ENCODE assay signal across 9 cellular contexts in the genomic region with DNA sequence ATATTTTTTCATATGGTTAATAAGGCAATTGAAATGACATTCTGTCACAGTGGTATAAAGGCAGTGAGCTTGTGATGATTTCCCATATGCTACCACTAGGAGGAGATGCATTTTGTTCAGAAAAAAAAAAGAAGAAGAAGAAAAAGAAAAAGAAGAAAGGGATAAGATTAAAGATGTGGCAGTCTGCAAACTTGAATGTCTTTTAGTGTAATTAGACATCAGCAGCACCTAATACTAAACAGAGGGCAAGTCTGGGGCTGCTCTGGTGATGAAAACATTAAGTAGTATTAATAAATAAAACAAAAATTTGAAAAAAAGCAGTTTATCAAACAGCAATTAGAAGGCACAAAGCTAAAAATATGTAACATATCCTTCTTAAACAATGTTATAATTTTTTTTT.
A peak's percentile ranks its signal among the peaks of the same experiment; 100 is the strongest.
DNase-seq lines count a peak whose midpoint lies in the region; ATAC-seq, FAIRE-seq and TF ChIP-seq lines count a peak whose summit lies in the region.
"Had no signal": no experiment of that assay in that cellular context is flagged by ENCODE, and none has a peak within 500 bp of the region (broad histone marks: within the 10 kb centered on the region; RNA-seq: fewer than 3 reads in every experiment).

No MANE protein-coding gene starts in this region.

- no peak overlapping the region for H3K4me2 ChIP-seq in OCI-LY1 (ENCODE audit: low read length)
- no peak overlapping the region for H3K4me2 ChIP-seq in endothelial cell of umbilical vein (ENCODE audit: insufficient read depth, low read length)

- no peaks in the 10 kb centered on the region for H3K9me3 Mint-ChIP-seq in type B pancreatic cell
- H3K9me3 Mint-ChIP-seq in activated naive CD8-positive, alpha-beta T cell treated with anti-CD3 and anti-CD28 coated beads for 36 hours, result peaks cover 2% of the 10 kb centered on the region

- H2AFZ ChIP-seq in OCI-LY1 (ENCODE audit: low read length), result no peak overlapping the region
- no peak overlapping the region for H2AFZ ChIP-seq in endothelial cell of umbilical vein (ENCODE audit: low read depth, low read length)

- H3K27ac ChIP-seq in OCI-LY1 (ENCODE audit: low read depth, low read length, poor library complexity, severe bottlenecking), result no peak overlapping the region
- H3K27ac ChIP-seq in endothelial cell of umbilical vein (ENCODE audit: insufficient read depth, low read depth, low read length), result no peak overlapping the region

- no peak overlapping the region for H3K27ac Mint-ChIP-seq in type B pancreatic cell
- H3K27ac Mint-ChIP-seq in activated naive CD8-positive, alpha-beta T cell treated with anti-CD3 and anti-CD28 coated beads for 36 hours, result no peak overlapping the region
- H3K27ac Mint-ChIP-seq: CD4-positive, CD25-positive, alpha-beta regulatory T cell had no signal

- H3K4me3 ChIP-seq in OCI-LY1 (ENCODE audit: low read depth, low read length, poor library complexity, severe bottlenecking), result no peak overlapping the region
- no peak overlapping the region for H3K4me3 ChIP-seq in endothelial cell of umbilical vein (replicated peaks in 1 of 3; ENCODE audit: insufficient read depth in 1 of 3, low read depth in 1 of 3, low read length in 3 of 3)

- H3K9me2 ChIP-seq in OCI-LY1 (ENCODE audit: low read depth, low read length), result no peaks in the 10 kb centered on the region

- dilution Hi-C loops in endothelial cell of umbilical vein (cut with MboI; ENCODE audit: extremely low pct_ligation_motif_present, low sequenced_read_pairs), result no loop called here

- H3K27me3 Mint-ChIP-seq in type B pancreatic cell, result peaks cover 32% of the 10 kb centered on the region
- no peaks in the 10 kb centered on the region for H3K27me3 Mint-ChIP-seq in activated naive CD8-positive, alpha-beta T cell treated with anti-CD3 and anti-CD28 coated beads for 36 hours
- H3K27me3 Mint-ChIP-seq: CD4-positive, CD25-positive, alpha-beta regulatory T cell had no signal

- H3K36me3 Mint-ChIP-seq in type B pancreatic cell, result no peaks in the 10 kb centered on the region
- H3K36me3 Mint-ChIP-seq in activated naive CD8-positive, alpha-beta T cell treated with anti-CD3 and anti-CD28 coated beads for 36 hours, result no peaks in the 10 kb centered on the region
- H3K36me3 Mint-ChIP-seq: CD4-positive, CD25-positive, alpha-beta regulatory T cell had no signal

- H3K9me1 ChIP-seq in endothelial cell of umbilical vein (replicated peaks; ENCODE audit: control insufficient read depth, extremely low read depth, insufficient read depth, low read length), result peaks cover 2% of the 10 kb centered on the region

- no peak overlapping the region for H3K4me3 Mint-ChIP-seq in type B pancreatic cell
- no peak overlapping the region for H3K4me3 Mint-ChIP-seq in activated naive CD8-positive, alpha-beta T cell treated with anti-CD3 and anti-CD28 coated beads for 36 hours
- H3K4me3 Mint-ChIP-seq: CD4-positive, CD25-positive, alpha-beta regulatory T cell had no signal

- no peaks in the 10 kb centered on the region for H3F3A ChIP-seq in OCI-LY1 (ENCODE audit: insufficient read depth, low read length)

- H3K4me1 ChIP-seq in OCI-LY1 (ENCODE audit: insufficient read depth, low read length, severe bottlenecking), result no peaks in the 10 kb centered on the region
- no peaks in the 10 kb centered on the region for H3K4me1 ChIP-seq in endothelial cell of umbilical vein (ENCODE audit: control insufficient read depth, extremely low read depth, insufficient read depth, low read length)

- no peak overlapping the region for H3K9ac ChIP-seq in OCI-LY1 (ENCODE audit: low read length)
- H3K9ac ChIP-seq in endothelial cell of umbilical vein (replicated peaks; ENCODE audit: extremely low read depth, insufficient read depth, low read length), result no peak overlapping the region

- no peaks in the 10 kb centered on the region for H3K36me3 ChIP-seq in OCI-LY1 (ENCODE audit: insufficient read depth, low read length)
- H3K36me3 ChIP-seq in endothelial cell of umbilical vein (ENCODE audit: control insufficient read depth in 2 of 2, extremely low read depth in 1 of 2, insufficient read depth in 2 of 2, low read length in 2 of 2), result no peaks in the 10 kb centered on the region

- no peaks in the 10 kb centered on the region for H3K9me3 ChIP-seq in OCI-LY1 (ENCODE audit: low read length)
- no peaks in the 10 kb centered on the region for H3K9me3 ChIP-seq in endothelial cell of umbilical vein (replicated peaks; ENCODE audit: control insufficient read depth, insufficient read depth, low read length)

- TF ChIP-seq CTCF in OCI-LY1 (IDR thresholded peaks at IDR 0.05; ENCODE audit: low read length) (peak; percentile 49), endothelial cell of umbilical vein (IDR thresholded peaks at IDR 0.05; ENCODE audit: extremely low read depth in 1 of 2, insufficient read depth in 1 of 2, low read depth in 1 of 2, low read length in 2 of 2) (peak; percentile 8 to 9), type B pancreatic cell (conservative IDR thresholded peaks at IDR 0.05) (peak; percentile 79)

- ATAC-seq in HG03354 (IDR thresholded peaks at IDR 0.05; ENCODE audit: poor library complexity, severe bottlenecking, unreplicated experiment), result no peak

- H4K20me1 ChIP-seq in OCI-LY1 (ENCODE audit: insufficient read depth, low read length) (no peaks in the 10 kb centered on the region), endothelial cell of umbilical vein (replicated peaks; ENCODE audit: control insufficient read depth, extremely low read depth, insufficient read depth, low read length) (no peaks in the 10 kb centered on the region)

- H3K4me1 Mint-ChIP-seq in type B pancreatic cell (ENCODE audit: unreplicated experiment), result no peaks in the 10 kb centered on the region
- no peaks in the 10 kb centered on the region for H3K4me1 Mint-ChIP-seq in activated naive CD8-positive, alpha-beta T cell treated with anti-CD3 and anti-CD28 coated beads for 36 hours
- H3K4me1 Mint-ChIP-seq: CD4-positive, CD25-positive, alpha-beta regulatory T cell had no signal

- H3K27me3 ChIP-seq in OCI-LY1 (ENCODE audit: insufficient read depth, low read length), result no peaks in the 10 kb centered on the region
- H3K27me3 ChIP-seq in endothelial cell of umbilical vein (ENCODE audit: control insufficient read depth in 2 of 2, insufficient read depth in 2 of 2, low read length in 2 of 2), result no peaks in the 10 kb centered on the region

- CTCF ChIA-PET in endothelial cell of umbilical vein (lab: Charles Lee), result interaction anchor here (0.7 to 1.1 kb wide), 2 partner anchors 16 to 1875 kb away, joined by 3 read pairs; no protein-coding TSS in a partner anchor

- intact Hi-C loops in endothelial cell of umbilical vein (cut with micrococcal nuclease), result no loop called here

- TF ChIP-seq POLR2A in endothelial cell of umbilical vein (IDR thresholded peaks at IDR 0.05; ENCODE audit: low read depth, low read length), result no peak

- H3K79me2 ChIP-seq in OCI-LY1 (ENCODE audit: insufficient read depth, low read length), result no peaks in the 10 kb centered on the region
- H3K79me2 ChIP-seq in endothelial cell of umbilical vein (ENCODE audit: control insufficient read depth, insufficient read depth, low read length), result no peaks in the 10 kb centered on the region

- peak; percentile 4 for DNase-seq in SIG-M5 treated with dmso at 0.1 percent for 504 hours (lab: John Stamatoyannopoulos, UW; ENCODE audit: unreplicated experiment)
- no peak for DNase-seq in SIG-M5 (lab: John Stamatoyannopoulos, UW)
- no peak for DNase-seq in endothelial cell of umbilical vein (ENCODE audit: low read depth, low spot score)
- DNase-seq in type B pancreatic cell (ENCODE audit: extremely low spot score, unreplicated experiment), result no peak
- DNase-seq in cortex of kidney (lab: John Stamatoyannopoulos, UW), result no peak
- no peak for DNase-seq in activated naive CD8-positive, alpha-beta T cell treated with anti-CD3 and anti-CD28 coated beads for 36 hours

- no TSS peak for BruUV-seq in endothelial cell of umbilical vein (replicated peaks; lab: Mats Ljungman, UMichigan)

- POLR2A ChIA-PET in endothelial cell of umbilical vein (lab: Charles Lee), result no interaction called here

- peak; percentile 53 for FAIRE-seq in endothelial cell of umbilical vein (lab: Jason Lieb, UNC)

TF ChIP-seq in endothelial cell of umbilical vein, 7 proteins besides CTCF, POLR2A, EP300 and RAD21:
- TF ChIP-seq POLR2AphosphoS5 (IDR thresholded peaks at IDR 0.05; ENCODE audit: insufficient read depth, low read depth, low read length), result no peak
- TF ChIP-seq FOS (IDR thresholded peaks at IDR 0.05; ENCODE audit: borderline replicate concordance, insufficient read depth, low read length), result no peak
- TF ChIP-seq, protein P1, sequence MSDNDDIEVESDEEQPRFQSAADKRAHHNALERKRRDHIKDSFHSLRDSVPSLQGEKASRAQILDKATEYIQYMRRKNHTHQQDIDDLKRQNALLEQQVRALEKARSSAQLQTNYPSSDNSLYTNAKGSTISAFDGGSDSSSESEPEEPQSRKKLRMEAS (IDR thresholded peaks at IDR 0.05; ENCODE audit: insufficient read depth, insufficient read length), result no peak
- no peak for TF ChIP-seq EZH2 (IDR thresholded peaks at IDR 0.05; ENCODE audit: borderline replicate concordance, low read depth, low read length, severe bottlenecking)
- no peak for TF ChIP-seq MYC (IDR thresholded peaks at IDR 0.05; ENCODE audit: low read depth, low read length)
- no peak for TF ChIP-seq JUN (IDR thresholded peaks at IDR 0.05; ENCODE audit: borderline replicate concordance, insufficient read depth, insufficient read length, low read depth)
- TF ChIP-seq GATA2 (IDR thresholded peaks at IDR 0.05; ENCODE audit: insufficient read depth, insufficient read length, low read depth, low read length), result no peak

Comparison
In these comparisons a context has a peak if more than half of its experiments do, and no peak if none do; other contexts are left out.
1. CTCF ChIP-seq: peak in every context shown above with its lines; median percentile 79 in type B pancreatic cell; 49 in OCI-LY1; 8 in endothelial cell of umbilical vein.